10 cellular contexts compared by ENCODE assay signal in genomic region chr4:53119685-53120084, GRCh38.
DNase-seq lines count a peak whose midpoint lies in the region; ATAC-seq, FAIRE-seq and TF ChIP-seq lines count a peak whose summit lies in the region.
"Had no signal": no experiment of that assay in that cellular context is flagged by ENCODE, and none has a peak within 500 bp of the region (broad histone marks: within the 10 kb centered on the region; RNA-seq: fewer than 3 reads in every experiment).

No MANE protein-coding gene starts in this region.

- no peak for TF ChIP-seq POLR2A in testis (IDR thresholded peaks at IDR 0.05)

- H3K4me3 ChIP-seq in testis: no peak overlapping the region
- H3K4me3 ChIP-seq: coronary artery, Peyer's patch had no signal

- no peaks in the 10 kb centered on the region for H3K36me3 ChIP-seq in testis (ENCODE audit: low read depth, missing control alignments)
- H3K36me3 ChIP-seq: Peyer's patch had no signal

- H3K27me3 ChIP-seq in testis: no peaks in the 10 kb centered on the region
- H3K27me3 ChIP-seq: Peyer's patch had no signal

- peaks cover 5% of the 10 kb centered on the region for H3K9me3 Mint-ChIP-seq in chondrocyte (ENCODE audit: low read depth)

- ATAC-seq in HG02870 (IDR thresholded peaks at IDR 0.05; ENCODE audit: unreplicated experiment): no peak

- intact Hi-C loops in testis (cut with DNase I; ENCODE audit: low total_unique reads): no loop called here

- H3K4me1 Mint-ChIP-seq in chondrocyte (ENCODE audit: low read depth): peaks cover 27% of the 10 kb centered on the region

- DNase-seq in HTR-8/SVneo (ENCODE audit: insufficient read length, low spot score) (peak; percentile 13), chondrocyte (ENCODE audit: low spot score) (no peak), iPS-NIHi11 (ENCODE audit: low spot score) (peak; percentile 68), testis (peak; percentile 54), NOMO-1 treated with dmso at 0.1 percent for 144 hours (lab: John Stamatoyannopoulos, UW; ENCODE audit: unreplicated experiment) (no peak)
- no peak for DNase-seq in effector CD4-positive, alpha-beta T cell
- DNase-seq: NCI-H1105 treated with DMSO at 0.1 percent for 48 hours, Peyer's patch had no signal

- no peaks in the 10 kb centered on the region for H3K9me3 ChIP-seq in testis
- H3K9me3 ChIP-seq: Peyer's patch had no signal

- H3K27ac Mint-ChIP-seq in chondrocyte (ENCODE audit: unreplicated experiment): peak overlapping the region; percentile 78

- H3K4me1 ChIP-seq in testis: peaks cover 42% of the 10 kb centered on the region
- H3K4me1 ChIP-seq: Peyer's patch had no signal

- TF ChIP-seq CTCF in chondrocyte (IDR thresholded peaks at IDR 0.05) (no peak), testis (IDR thresholded peaks at IDR 0.05) (no peak)

- no peaks in the 10 kb centered on the region for H3K27me3 Mint-ChIP-seq in chondrocyte (ENCODE audit: low read depth)

- H3K27ac ChIP-seq in testis: peak overlapping the region; percentile 62 to 89
- H3K27ac ChIP-seq: Peyer's patch had no signal

- no peak overlapping the region for H3K4me3 Mint-ChIP-seq in chondrocyte (ENCODE audit: unreplicated experiment)

- H3K36me3 Mint-ChIP-seq in chondrocyte (ENCODE audit: low read depth): peaks cover 3% of the 10 kb centered on the region

- FAIRE-seq in HTR-8/SVneo (lab: Jason Lieb, UNC): no peak

Comparison
In these comparisons a context has a peak if more than half of its experiments do, and no peak if none do; other contexts are left out.
1. DNase-seq: peak in HTR-8/SVneo (single experiment), iPS-NIHi11 (single experiment) and testis (single experiment); none in chondrocyte (single experiment), effector CD4-positive, alpha-beta T cell (single experiment) and NOMO-1 treated with dmso at 0.1 percent for 144 hours (single experiment).